In genomic region chr14:73253721-73254120, GRCh38 we compare ENCODE assay signal across 26 cellular contexts.
"Had no signal": no experiment of that assay in that cellular context is flagged by ENCODE, and none has a peak within 500 bp of the region (broad histone marks: within the 10 kb centered on the region; RNA-seq: fewer than 3 reads in every experiment).

No MANE protein-coding gene starts in this region.

- FAIRE-seq: endometrium, keratinocyte, pancreas had no signal

- H3K36me3 Mint-ChIP-seq: activated CD8-positive, alpha-beta memory T cell treated with anti-CD3 and anti-CD28 coated beads, Interleukin-2, amount 10 ng/mL, durations not matched to agents 7 days and 5 days; activated naive CD8-positive, alpha-beta T cell had no signal

- H3K9me3 ChIP-seq: body of pancreas, colonic mucosa, gastrocnemius medialis, lower lobe of right lung, pancreas, psoas muscle, right atrium auricular region, stomach, thyroid gland, upper lobe of left lung, vagina had no signal

- H3K27me3 ChIP-seq: body of pancreas, colonic mucosa, gastrocnemius medialis, pancreas, right atrium auricular region, stomach, thyroid gland, upper lobe of left lung, vagina had no signal

- H3K27ac ChIP-seq: body of pancreas, colonic mucosa, gastrocnemius medialis, lower lobe of right lung, pancreas, psoas muscle, right atrium auricular region, stomach, thyroid gland, upper lobe of left lung, vagina had no signal

- H3K4me3 ChIP-seq: body of pancreas, colonic mucosa, gastrocnemius medialis, lower lobe of right lung, pancreas, psoas muscle, right atrium auricular region, stomach, thyroid gland, upper lobe of left lung, vagina had no signal

- H3K27me3 Mint-ChIP-seq: activated CD4-positive, alpha-beta T cell treated with anti-CD3 and anti-CD28 coated beads for 36 hours; activated naive CD8-positive, alpha-beta T cell had no signal

- DNase-seq: activated CD4-positive, alpha-beta T cell treated with anti-CD3 and anti-CD28 coated beads for 36 hours; activated CD4-positive, CD25-positive, alpha-beta regulatory T cell; activated CD8-positive, alpha-beta memory T cell treated with anti-CD3 and anti-CD28 coated beads, Interleukin-2, amount 10 ng/mL, durations not matched to agents 7 days and 5 days; activated CD8-positive, alpha-beta T cell treated with anti-CD3 and anti-CD28 coated beads, Interleukin-2, amount 10 ng/mL, durations not matched to agents 7 days and 5 days; activated naive CD4-positive, alpha-beta T cell treated with Interleukin-2 at 50 U/mL for 16 hours; activated T-cell treated with anti-CD3 and anti-CD28 coated beads, Interleukin-2, amount 50 U/mL, for 72 hours; anterior cingulate cortex; body of pancreas; cerebellar nuclear complex; colonic mucosa; effector CD8-positive, alpha-beta T cell; gastrocnemius medialis; glutamatergic neuron; lower lobe of right lung; nephron progenitor cell; stimulated activated CD4-positive, alpha-beta T cell treated with anti-CD3 and anti-CD28 coated beads, Interleukin-2, amount 100 ng/mL, for 48 hours; stomach; thyroid gland had no signal

- H3K4me3 Mint-ChIP-seq: activated CD4-positive, alpha-beta T cell treated with anti-CD3 and anti-CD28 coated beads for 36 hours; activated CD8-positive, alpha-beta memory T cell treated with anti-CD3 and anti-CD28 coated beads, Interleukin-2, amount 10 ng/mL, durations not matched to agents 7 days and 5 days; activated CD8-positive, alpha-beta T cell treated with anti-CD3 and anti-CD28 coated beads, Interleukin-2, amount 10 ng/mL, durations not matched to agents 7 days and 5 days; activated naive CD8-positive, alpha-beta T cell; activated T-cell treated with anti-CD3 and anti-CD28 coated beads, Interleukin-2, amount 50 U/mL, for 72 hours; nephron progenitor cell had no signal

- H3K36me3 ChIP-seq: colonic mucosa, gastrocnemius medialis, lower lobe of right lung, pancreas, right atrium auricular region, upper lobe of left lung, vagina had no signal

- ATAC-seq: activated CD4-positive, alpha-beta T cell treated with anti-CD3 and anti-CD28 coated beads for 36 hours; activated CD8-positive, alpha-beta T cell treated with anti-CD3 and anti-CD28 coated beads, Interleukin-2, amount 10 ng/mL, durations not matched to agents 7 days and 5 days; activated T-cell treated with anti-CD3 and anti-CD28 coated beads, Interleukin-2, amount 50 U/mL, for 72 hours; body of pancreas; gastrocnemius medialis; lower lobe of right lung; pancreas; psoas muscle had no signal

- H3K9me3 Mint-ChIP-seq: activated T-cell treated with anti-CD3 and anti-CD28 coated beads, Interleukin-2, amount 50 U/mL, for 72 hours; nephron progenitor cell had no signal

- H3K4me1 ChIP-seq: body of pancreas, colonic mucosa, gastrocnemius medialis, lower lobe of right lung, pancreas, psoas muscle, right atrium auricular region, stomach, thyroid gland, upper lobe of left lung, vagina had no signal

- H3K27ac Mint-ChIP-seq: activated CD4-positive, alpha-beta T cell treated with anti-CD3 and anti-CD28 coated beads for 36 hours; activated CD8-positive, alpha-beta memory T cell treated with anti-CD3 and anti-CD28 coated beads, Interleukin-2, amount 10 ng/mL, durations not matched to agents 7 days and 5 days; activated CD8-positive, alpha-beta T cell treated with anti-CD3 and anti-CD28 coated beads, Interleukin-2, amount 10 ng/mL, durations not matched to agents 7 days and 5 days; activated naive CD8-positive, alpha-beta T cell; activated T-cell treated with anti-CD3 and anti-CD28 coated beads, Interleukin-2, amount 50 U/mL, for 72 hours; nephron progenitor cell had no signal
